Comparison of ENCODE assay signal across 10 cellular contexts in the genomic region with DNA sequence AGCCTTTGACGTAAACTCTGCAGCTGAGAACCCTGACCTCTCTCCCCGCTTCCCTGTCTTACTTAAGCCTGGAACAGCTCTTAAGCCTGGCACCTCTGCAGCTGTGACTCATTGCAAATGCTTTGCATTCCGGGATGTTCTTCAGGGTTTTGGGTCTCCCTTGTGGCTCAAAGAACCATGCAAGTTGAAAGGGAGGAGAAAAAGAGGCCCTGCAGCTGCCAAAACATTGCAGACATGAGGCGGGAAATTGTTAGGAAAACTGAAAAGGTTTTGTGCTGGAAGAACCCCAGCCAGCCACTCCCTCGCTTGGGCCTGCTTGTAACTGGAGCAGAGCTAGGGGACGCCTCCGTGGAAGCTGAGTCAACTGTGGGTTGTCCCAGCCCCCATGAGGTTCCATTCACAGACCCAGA.
DNase-seq lines count a peak whose midpoint lies in the region; ATAC-seq and TF ChIP-seq lines count a peak whose summit lies in the region.
"Had no signal": no experiment of that assay in that cellular context is flagged by ENCODE, and none has a peak within 500 bp of the region (broad histone marks: within the 10 kb centered on the region; RNA-seq: fewer than 3 reads in every experiment).

No MANE protein-coding gene starts in this region.

- ATAC-seq in foreskin keratinocyte (peak; percentile 94), omental fat pad (ENCODE audit: low FRiP score) (peak; percentile 98)

- H3K4me1 ChIP-seq in foreskin keratinocyte: peaks cover 6% of the 10 kb centered on the region

- DNase-seq in AG20443 (ENCODE audit: low spot score): peak; percentile 93
- DNase-seq in SK-MEL-5 (ENCODE audit: low read depth, low spot score): peak; percentile 6
- DNase-seq in foreskin keratinocyte: peak; percentile 76 to 88
- peak; percentile 49 for DNase-seq in omental fat pad (ENCODE audit: low spot score)
- no peak for DNase-seq in SIG-M5 treated with dmso at 0.1 percent for 504 hours (lab: John Stamatoyannopoulos, UW; ENCODE audit: unreplicated experiment)
- DNase-seq in G401 (ENCODE audit: low spot score): no peak
- no peak for DNase-seq in OCI-M1 (lab: John Stamatoyannopoulos, UW)
- no peak for DNase-seq in T-helper 2 cell
- DNase-seq: activated T-cell treated with anti-CD3 and anti-CD28 coated beads, Interleukin-2, amount 50 U/mL, for 72 hours; GF-D8 had no signal

- no peaks in the 10 kb centered on the region for H3K27me3 ChIP-seq in foreskin keratinocyte

- TF ChIP-seq CTCF in foreskin keratinocyte (conservative IDR thresholded peaks at IDR 0.05) (no peak), omental fat pad (IDR thresholded peaks at IDR 0.05) (no peak)

- no peak overlapping the region for H3K27ac ChIP-seq in foreskin keratinocyte

- in situ Hi-C loops in SK-MEL-5 (cut with HindIII; ENCODE audit: low pct_unique_long_range_greater_than_20kb, low sequenced_read_pairs): no loop called here
- in situ Hi-C loops in G401 (cut with HindIII; ENCODE audit: low sequenced_read_pairs): no loop called here

Comparison
In these comparisons a context has a peak if more than half of its experiments do, and no peak if none do; other contexts are left out.
1. DNase-seq: peak in AG20443 (single experiment), SK-MEL-5 (single experiment), foreskin keratinocyte (2 of 2) and omental fat pad (single experiment); none in SIG-M5 treated with dmso at 0.1 percent for 504 hours (single experiment), G401 (single experiment), OCI-M1 (single experiment) and T-helper 2 cell (0 of 5).